In the genomic region with DNA sequence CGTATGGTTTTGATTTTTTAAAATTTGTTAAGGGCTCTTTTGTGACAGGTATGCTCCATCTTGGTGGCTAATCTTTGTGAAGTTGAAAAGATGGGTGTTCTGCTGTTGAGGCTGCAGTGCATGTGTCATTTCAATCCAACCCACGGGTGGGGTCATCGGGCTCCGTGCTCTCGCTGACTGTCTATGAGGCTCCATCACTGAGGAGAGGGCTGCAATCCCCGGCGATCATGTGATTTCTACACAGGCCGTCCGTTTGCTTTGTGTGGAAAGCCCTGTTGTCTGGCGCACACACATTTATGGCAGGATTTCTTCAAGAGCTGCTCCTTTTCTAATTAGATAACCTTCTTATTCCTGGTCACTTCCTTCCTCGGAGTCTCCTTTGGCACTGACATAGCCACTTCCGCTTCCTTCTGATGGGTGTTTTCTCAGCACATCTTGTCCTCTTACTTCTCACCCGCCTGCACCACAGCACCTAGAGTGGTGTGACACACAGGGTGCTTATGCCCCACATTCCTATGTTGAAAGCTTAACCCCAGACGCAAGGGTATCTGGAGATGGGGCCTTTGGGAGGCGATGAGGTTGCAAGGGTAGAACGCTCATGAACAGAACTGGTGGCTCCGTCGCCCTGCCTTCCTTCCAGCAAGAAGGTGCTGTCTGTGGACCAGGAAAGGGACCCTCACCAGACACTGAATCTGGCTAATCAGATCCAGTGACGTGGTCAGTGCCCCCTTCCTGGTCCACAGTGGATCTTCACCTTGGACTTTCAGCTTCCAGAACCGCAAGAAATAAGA, we compare ENCODE assay signal across 25 cellular contexts.
"Had no signal": no experiment of that assay in that cellular context is flagged by ENCODE, and none has a peak within 500 bp of the region (broad histone marks: within the 10 kb centered on the region; RNA-seq: fewer than 3 reads in every experiment).

No MANE protein-coding gene starts in this region.

- H2AFZ ChIP-seq: parathyroid adenoma had no signal

- H3K27ac ChIP-seq: breast epithelium, epithelial cell of prostate, parathyroid adenoma, thyroid gland had no signal

- H3K4me3 ChIP-seq: breast epithelium, coronary artery, thyroid gland had no signal

- H3K4me1 Mint-ChIP-seq: activated B cell treated with CpG ODN at 0.5 μM for 24 hours; activated CD4-positive, alpha-beta T cell treated with anti-CD3 and anti-CD28 coated beads for 36 hours; activated naive CD8-positive, alpha-beta T cell treated with anti-CD3 and anti-CD28 coated beads for 36 hours; activated T-helper 17 cell treated with anti-CD3 and anti-CD28 coated beads, Interleukin-2, amount 50 U/mL, for 72 hours; mesothelial cell of epicardium had no signal

- H3K27me3 Mint-ChIP-seq: activated B cell treated with CpG ODN at 0.5 μM for 24 hours; activated CD4-positive, alpha-beta T cell treated with anti-CD3 and anti-CD28 coated beads for 36 hours; activated naive CD8-positive, alpha-beta T cell treated with anti-CD3 and anti-CD28 coated beads for 36 hours; activated T-cell treated with anti-CD3 and anti-CD28 coated beads, Interleukin-2, amount 50 U/mL, for 24 hours; activated T-helper 17 cell treated with anti-CD3 and anti-CD28 coated beads, Interleukin-2, amount 50 U/mL, for 72 hours; stimulated activated naive CD8-positive, alpha-beta T cell treated with anti-CD3 and anti-CD28 coated beads, Interleukin-15, Interleukin-2, amounts not matched to agents 100 ng/mL and 50 ng/mL, for 24 hours; T-helper 17 cell had no signal

- H3K9me3 Mint-ChIP-seq: activated B cell treated with CpG ODN at 0.5 μM for 24 hours; activated naive CD8-positive, alpha-beta T cell treated with anti-CD3 and anti-CD28 coated beads for 36 hours; activated T-cell treated with anti-CD3 and anti-CD28 coated beads, Interleukin-2, amount 50 U/mL, for 24 hours; activated T-helper 17 cell treated with anti-CD3 and anti-CD28 coated beads, Interleukin-2, amount 50 U/mL, for 72 hours; mesothelial cell of epicardium; natural killer cell; stimulated activated naive CD8-positive, alpha-beta T cell treated with anti-CD3 and anti-CD28 coated beads, Interleukin-15, Interleukin-2, amounts not matched to agents 100 ng/mL and 50 ng/mL, for 24 hours had no signal

- H3K36me3 ChIP-seq: breast epithelium had no signal

- ATAC-seq: activated CD4-positive, alpha-beta T cell treated with anti-CD3 and anti-CD28 coated beads for 36 hours; activated T-helper 17 cell treated with anti-CD3 and anti-CD28 coated beads, Interleukin-2, amount 50 U/mL, for 72 hours; left lobe of liver; natural killer cell; T-helper 17 cell had no signal

- H3K27me3 ChIP-seq: breast epithelium, thyroid gland had no signal

- H3K9me3 ChIP-seq: breast epithelium, thyroid gland had no signal

- DNase-seq: activated B cell treated with CpG ODN at 0.5 μM for 24 hours; activated CD4-positive, alpha-beta T cell treated with anti-CD3 and anti-CD28 coated beads for 36 hours; activated CD4-positive, alpha-beta T cell treated with anti-CD3 and anti-CD28 coated beads, Interleukin-2, amount 50 U/mL, for 4 hours; activated CD8-positive, alpha-beta memory T cell treated with anti-CD3 and anti-CD28 coated beads for 24 hours; activated CD8-positive, alpha-beta memory T cell treated with anti-CD3 and anti-CD28 coated beads, Interleukin-2, amount 50 U/mL, for 4 hours; activated naive CD8-positive, alpha-beta T cell treated with anti-CD3 and anti-CD28 coated beads for 36 hours; activated T-cell treated with anti-CD3 and anti-CD28 coated beads, Interleukin-2, amount 50 U/mL, for 24 hours; cerebellar nuclear complex; kidney; mammary epithelial cell; natural killer cell; stimulated activated CD4-positive, alpha-beta T cell treated with anti-CD3 and anti-CD28 coated beads, Interleukin-12 subunit alpha, Interleukin-12 subunit beta, amount 100 ng/mL, for 4 hours; stimulated activated CD4-positive, alpha-beta T cell treated with anti-CD3 and anti-CD28 coated beads, Interleukin-4, amount 100 ng/mL, for 4 hours; substantia nigra; SW 1271; thyroid gland had no signal

- H3K4me3 Mint-ChIP-seq: activated B cell treated with CpG ODN at 0.5 μM for 24 hours; activated CD4-positive, alpha-beta T cell treated with anti-CD3 and anti-CD28 coated beads for 36 hours; activated naive CD8-positive, alpha-beta T cell treated with anti-CD3 and anti-CD28 coated beads for 36 hours; activated T-cell treated with anti-CD3 and anti-CD28 coated beads, Interleukin-2, amount 50 U/mL, for 24 hours; activated T-helper 17 cell treated with anti-CD3 and anti-CD28 coated beads, Interleukin-2, amount 50 U/mL, for 72 hours; mesothelial cell of epicardium; natural killer cell; stimulated activated naive CD8-positive, alpha-beta T cell treated with anti-CD3 and anti-CD28 coated beads, Interleukin-15, Interleukin-2, amounts not matched to agents 100 ng/mL and 50 ng/mL, for 24 hours; T-helper 17 cell had no signal

- H3K4me1 ChIP-seq: breast epithelium, parathyroid adenoma had no signal

- H3K27ac Mint-ChIP-seq: activated B cell treated with CpG ODN at 0.5 μM for 24 hours; activated CD4-positive, alpha-beta T cell treated with anti-CD3 and anti-CD28 coated beads for 36 hours; activated naive CD8-positive, alpha-beta T cell treated with anti-CD3 and anti-CD28 coated beads for 36 hours; activated T-cell treated with anti-CD3 and anti-CD28 coated beads, Interleukin-2, amount 50 U/mL, for 24 hours; activated T-helper 17 cell treated with anti-CD3 and anti-CD28 coated beads, Interleukin-2, amount 50 U/mL, for 72 hours; mesothelial cell of epicardium; natural killer cell; stimulated activated naive CD8-positive, alpha-beta T cell treated with anti-CD3 and anti-CD28 coated beads, Interleukin-15, Interleukin-2, amounts not matched to agents 100 ng/mL and 50 ng/mL, for 24 hours; T-helper 17 cell had no signal

- H3K79me2 ChIP-seq: parathyroid adenoma had no signal

- H3K9ac ChIP-seq: parathyroid adenoma had no signal
